Comparison of ENCODE assay signal across 9 cellular contexts in genomic region chr17:38727661-38728220, GRCh38. TPM values are rescaled to one million over a fixed set of nuclear protein-coding genes. Genes with fewer than 3 reads are reported as not detected.
A peak's percentile ranks its signal among the peaks of the same experiment; 100 is the strongest.
DNase-seq lines count a peak whose midpoint lies in the region; ATAC-seq and TF ChIP-seq lines count a peak whose summit lies in the region.
"Had no signal": no experiment of that assay in that cellular context is flagged by ENCODE, and none has a peak within 500 bp of the region (broad histone marks: within the 10 kb centered on the region; RNA-seq: fewer than 3 reads in every experiment).

No MANE protein-coding gene starts in this region.

- H3K9me3 Mint-ChIP-seq in immature natural killer cell: no peaks in the 10 kb centered on the region

- ATAC-seq in aorta (ENCODE audit: low FRiP score) (no peak), left colon (no peak)

- peaks cover 0 to 9% (median 0%) of the 10 kb centered on the region in 3 donors for H3K36me3 Mint-ChIP-seq in immature natural killer cell

- dilution Hi-C loops in mammary epithelial cell (cut with HindIII; ENCODE audit: low sequenced_read_pairs): no loop called here

- WGBS in aorta, 2 donors: 87% methylated on average over 9 of the region's 9 CpGs
- WGBS in mammary epithelial cell (ENCODE audit: low coverage, missing lambda C conversion rate): 77% methylated on average over 8 of the region's 9 CpGs

- no peak for DNase-seq in Jurkat, Clone E6-1 (ENCODE audit: low read depth, low spot score)
- peak; percentile 75 for DNase-seq in activated CD8-positive, alpha-beta memory T cell treated with anti-CD3 and anti-CD28 coated beads, Interleukin-2, amount 50 U/mL, for 4 hours
- peak; percentile 79 to 84 (median 79) for DNase-seq in immature natural killer cell
- peak; percentile 56 to 73 for DNase-seq in stimulated activated CD8-positive, alpha-beta memory T cell treated with anti-CD3 and anti-CD28 coated beads, Interleukin-4, amount 100 ng/mL, for 4 hours (ENCODE audit: low read depth in 2 of 2, low spot score in 1 of 2)
- DNase-seq in aorta: no peak
- DNase-seq in mammary epithelial cell: no peak
- DNase-seq in left colon: no peak
- no peak for DNase-seq in COR-L47 (lab: John Stamatoyannopoulos, UW)
- DNase-seq: kidney had no signal

- H3K27me3 Mint-ChIP-seq in immature natural killer cell (ENCODE audit: low read depth in 3 of 3): peaks cover 15 to 28% (median 16%) of the 10 kb centered on the region in 3 donors

- H3K79me2 ChIP-seq in mammary epithelial cell (ENCODE audit: insufficient read depth, low read length): peaks cover 24% of the 10 kb centered on the region

- no peaks in the 10 kb centered on the region for H3K4me1 ChIP-seq in aorta (ENCODE audit: control insufficient read depth in 1 of 2, insufficient read depth in 2 of 2, low read length in 2 of 2)
- H3K4me1 ChIP-seq in mammary epithelial cell (ENCODE audit: insufficient read depth, low read length): peaks cover 12% of the 10 kb centered on the region

- H3K36me3 ChIP-seq in aorta (ENCODE audit: control insufficient read depth in 1 of 2, insufficient read depth in 2 of 2, low read length in 1 of 2): no peaks in the 10 kb centered on the region
- H3K36me3 ChIP-seq in mammary epithelial cell (ENCODE audit: insufficient read depth, low read length): peaks cover 1% of the 10 kb centered on the region

- H3K27me3 ChIP-seq in aorta (ENCODE audit: control insufficient read depth in 1 of 2, insufficient read depth in 2 of 2, low read length in 1 of 2) (no peaks in the 10 kb centered on the region), mammary epithelial cell (ENCODE audit: insufficient read depth, low read length) (no peaks in the 10 kb centered on the region)

- intact Hi-C loops in aorta (cut with DNase I): loop anchor here in 1 of 2 donors (2.0 kb wide), 1 partner anchor 21 kb away; no protein-coding TSS in a partner anchor
- intact Hi-C loops in mammary epithelial cell (cut with micrococcal nuclease): no loop called here
- intact Hi-C loops in left colon (cut with DNase I, micrococcal nuclease): no loop called here

- no peak overlapping the region for H3K9ac ChIP-seq in mammary epithelial cell (ENCODE audit: insufficient read depth, low read length)

- peak overlapping the region; percentile 20; the same call in 1 of the 2 replicates for H3K4me3 ChIP-seq in Jurkat, Clone E6-1 (ENCODE audit: low read length)
- H3K4me3 ChIP-seq in aorta (ENCODE audit: low read length in 2 of 2) (no peak overlapping the region), mammary epithelial cell (replicated peaks in 1 of 3; ENCODE audit: insufficient read depth in 1 of 3, low read depth in 2 of 3, low read length in 3 of 3) (no peak overlapping the region)

- H2AFZ ChIP-seq in mammary epithelial cell (ENCODE audit: low read depth, low read length): no peak overlapping the region

- peaks cover 88 to 95% of the 10 kb centered on the region in 2 donors for H3K4me1 Mint-ChIP-seq in immature natural killer cell

- no peak for TF ChIP-seq CTCF in mammary epithelial cell (conservative IDR thresholded peaks at IDR 0.05 in 1 of 2, IDR thresholded peaks at IDR 0.05 in 1 of 2; ENCODE audit: extremely low read depth in 1 of 2, insufficient read depth in 1 of 2, low read depth in 1 of 2, low read length in 2 of 2)

- in situ Hi-C loops in mammary epithelial cell (cut with MboI; ENCODE audit: low sequenced_read_pairs in 2 of 2): no loop called here

- CTCF ChIA-PET in mammary epithelial cell (lab: Charles Lee; ENCODE audit: low non-redundant PET): no interaction called here

- H3K27ac Mint-ChIP-seq in immature natural killer cell: peak overlapping the region; percentile 96 to 99 (median 98)

- no TSS peak for BruUV-seq in mammary epithelial cell (replicated peaks; lab: Mats Ljungman, UMichigan)

- H3K9me3 ChIP-seq in aorta (ENCODE audit: control insufficient read depth, low read length) (no peaks in the 10 kb centered on the region), mammary epithelial cell (replicated peaks; ENCODE audit: insufficient read depth, low read length) (no peaks in the 10 kb centered on the region)

- H4K20me1 ChIP-seq in mammary epithelial cell (ENCODE audit: insufficient read depth, low read length): no peaks in the 10 kb centered on the region

- H3K4me3 Mint-ChIP-seq in immature natural killer cell: peak overlapping the region; percentile 75 to 94 (median 85)

- H3K4me2 ChIP-seq in mammary epithelial cell (ENCODE audit: insufficient read depth, low read depth, low read length): no peak overlapping the region

- H3K27ac ChIP-seq in aorta (ENCODE audit: low read depth in 1 of 2, low read length in 2 of 2) (no peak overlapping the region), mammary epithelial cell (ENCODE audit: insufficient read depth, low read depth, low read length) (no peak overlapping the region)

RNA-seq across cellular contexts. Expression of gene CISD3, which starts 2.4 kb away (rescaled TPM):
- 93.8 TPM for polyA plus RNA-seq in Jurkat, Clone E6-1 (2012; ENCODE audit: insufficient read depth, insufficient read length)
- 100 to 1,000 TPM; 143 to 197 (median 160) TPM for polyA plus RNA-seq in immature natural killer cell
- total RNA-seq in aorta: 10 to 100 TPM; 18.3 to 18.8 TPM
- polyA plus RNA-seq in aorta: 10 to 100 TPM; 42.4 to 59.0 TPM
- 10 to 100 TPM in 1 of 2 donors, 1 to 10 TPM in 1; 3.3 to 30.4 TPM for total RNA-seq in mammary epithelial cell
- 16.2 TPM for polyA plus RNA-seq in mammary epithelial cell
- 12.8 TPM for polyA minus RNA-seq in mammary epithelial cell
- total RNA-seq in left colon: 10 to 100 TPM; 91.6 to 99.8 TPM

RNA-seq across cellular contexts. Expression of gene PCGF2, which starts 20.4 kb away (rescaled TPM):
- 29.7 TPM for polyA plus RNA-seq in Jurkat, Clone E6-1 (2012; ENCODE audit: insufficient read depth, insufficient read length)
- polyA plus RNA-seq in immature natural killer cell (not detected), aorta (10 to 100 TPM; 32.8 to 33.2 TPM), mammary epithelial cell (6.4 TPM)
- total RNA-seq in aorta (10 to 100 TPM; 61.4 to 75.5 TPM), mammary epithelial cell (10 to 100 TPM in 1 of 2 donors, 1 to 10 TPM in 1; 3.0 to 36.4 TPM), left colon (10 to 100 TPM; 41.1 to 53.7 TPM)
- polyA minus RNA-seq in mammary epithelial cell: 14.0 TPM

RNA-seq across cellular contexts. Expression of gene MLLT6, which starts 22.7 kb away (rescaled TPM):
- 79.5 TPM for polyA plus RNA-seq in Jurkat, Clone E6-1 (2012; ENCODE audit: insufficient read depth, insufficient read length)
- polyA plus RNA-seq in immature natural killer cell (10 to 100 TPM in 1 of 3 donors, 1 to 10 TPM in 2; 3.8 to 24.5 (median 7.4) TPM), aorta (10 to 100 TPM; 28.7 to 70.1 TPM), mammary epithelial cell (21.9 TPM)
- total RNA-seq in aorta (100 to 1,000 TPM; 124 to 195 TPM), mammary epithelial cell (10 to 100 TPM; 30.3 to 51.0 TPM), left colon (10 to 100 TPM; 82.5 to 87.9 TPM)
- 34.6 TPM for polyA minus RNA-seq in mammary epithelial cell

RNA-seq across cellular contexts. Expression of gene PSMB3, which starts 24.8 kb away (rescaled TPM):
- 537 TPM for polyA plus RNA-seq in Jurkat, Clone E6-1 (2012; ENCODE audit: insufficient read depth, insufficient read length)
- polyA plus RNA-seq in immature natural killer cell (100 to 1,000 TPM; 509 to 821 (median 662) TPM), aorta (100 to 1,000 TPM; 164 to 183 TPM), mammary epithelial cell (426 TPM)
- total RNA-seq in aorta (100 to 1,000 TPM in 1 of 2 donors, 10 to 100 TPM in 1; 99.9 to 109 TPM), mammary epithelial cell (100 to 1,000 TPM; 150 to 218 TPM), left colon (100 to 1,000 TPM; 131 to 154 TPM)
- polyA minus RNA-seq in mammary epithelial cell: 235 TPM

RNA-seq across cellular contexts. Expression of gene EPOP, which starts 53.0 kb away (rescaled TPM):
- polyA plus RNA-seq in Jurkat, Clone E6-1 (2012; ENCODE audit: insufficient read depth, insufficient read length): 22.9 TPM
- polyA plus RNA-seq in immature natural killer cell (not detected), aorta (under 1 TPM in 1 of 2 donors, not detected in 1; 0.64 TPM), mammary epithelial cell (2.4 TPM)
- total RNA-seq in aorta (1 to 10 TPM; 1.3 to 1.5 TPM), mammary epithelial cell (1 to 10 TPM; 2.8 to 3.2 TPM), left colon (under 1 TPM; 0.22 to 0.46 TPM)
- not detected for polyA minus RNA-seq in mammary epithelial cell

Comparison
In these comparisons a context has a peak if more than half of its experiments do, and no peak if none do; other contexts are left out.
1. DNase-seq: peak in activated CD8-positive, alpha-beta memory T cell treated with anti-CD3 and anti-CD28 coated beads, Interleukin-2, amount 50 U/mL, for 4 hours (single experiment), immature natural killer cell (3 of 3) and stimulated activated CD8-positive, alpha-beta memory T cell treated with anti-CD3 and anti-CD28 coated beads, Interleukin-4, amount 100 ng/mL, for 4 hours (2 of 2); none in Jurkat, Clone E6-1 (single experiment), aorta (0 of 2), mammary epithelial cell (single experiment), left colon (0 of 2) and COR-L47 (single experiment).